9 cellular contexts compared by ENCODE assay signal in genomic region chr17:49498037-49498615, GRCh38.
DNase-seq lines count a peak whose midpoint lies in the region; ATAC-seq and TF ChIP-seq lines count a peak whose summit lies in the region.
"Had no signal": no experiment of that assay in that cellular context is flagged by ENCODE, and none has a peak within 500 bp of the region (broad histone marks: within the 10 kb centered on the region; RNA-seq: fewer than 3 reads in every experiment).

No MANE protein-coding gene starts in this region.

- H3K27ac Mint-ChIP-seq in central memory CD8-positive, alpha-beta T cell (ENCODE audit: low read depth): no peak overlapping the region
- H3K27ac Mint-ChIP-seq in nephron: peak overlapping the region; percentile 26 to 76 (median 40)

- H3K4me1 ChIP-seq in BLaER1 (peaks cover 53% of the 10 kb centered on the region), HEK293 (ENCODE audit: control insufficient read depth, insufficient read depth, low read length) (peaks cover 13% of the 10 kb centered on the region)

- peaks cover 59% of the 10 kb centered on the region for H3K27me3 ChIP-seq in BLaER1

- H3K36me3 Mint-ChIP-seq in central memory CD8-positive, alpha-beta T cell (ENCODE audit: insufficient read depth): peaks cover 4% of the 10 kb centered on the region
- no peaks in the 10 kb centered on the region for H3K36me3 Mint-ChIP-seq in nephron (ENCODE audit: low read depth)

- no peak for DNase-seq in central memory CD8-positive, alpha-beta T cell (ENCODE audit: low spot score in 2 of 2)
- no peak for DNase-seq in epidermal melanocyte (ENCODE audit: insufficient read length, low spot score)
- DNase-seq in activated CD8-positive, alpha-beta memory T cell treated with anti-CD3 and anti-CD28 coated beads, Interleukin-2, amount 50 U/mL, for 48 hours: no peak
- DNase-seq in stimulated activated CD4-positive, alpha-beta T cell treated with anti-CD3 and anti-CD28 coated beads, Interleukin-4, amount 100 ng/mL, for 24 hours: no peak
- DNase-seq: Karpas-422 had no signal

- H3K9me3 ChIP-seq in BLaER1: no peaks in the 10 kb centered on the region
- H3K9me3 ChIP-seq in HEK293 (ENCODE audit: control insufficient read depth, insufficient read depth, low read depth, low read length): no peaks in the 10 kb centered on the region

- H3K4me3 Mint-ChIP-seq in central memory CD8-positive, alpha-beta T cell: peak overlapping the region; percentile 84
- H3K4me3 Mint-ChIP-seq in nephron: peak overlapping the region; percentile 93 to 96 (median 93)

- H3K36me3 ChIP-seq in BLaER1 (no peaks in the 10 kb centered on the region), HEK293 (ENCODE audit: control insufficient read depth in 2 of 2, insufficient read depth in 1 of 2, low read length in 2 of 2) (no peaks in the 10 kb centered on the region)

- CTCF ChIA-PET in HEK293 (lab: Yijun Ruan, JAX): interaction anchor here (0.6 to 4.5 kb wide), 11 partner anchors 10 to 114 kb away, joined by 3 to 59 read pairs (median 4); no protein-coding TSS in a partner anchor

- POLR2A ChIA-PET in HEK293 (lab: Yijun Ruan, JAX): interaction anchor here (0.6 to 4.5 kb wide), 3 partner anchors 9 to 84 kb away, joined by 3 to 32 read pairs (median 4); partner anchors contain the start of gene PHB1

- peaks cover 55% of the 10 kb centered on the region for H4K20me1 ChIP-seq in BLaER1

- peak overlapping the region; percentile 72 for H3K4me3 ChIP-seq in BLaER1
- H3K4me3 ChIP-seq in HEK293 (ENCODE audit: low read depth, low read length): no peak overlapping the region

- TF ChIP-seq CTCF in HEK293 (tag by site-specific recombination; IDR thresholded peaks at IDR 0.05) (no peak), nephron (IDR thresholded peaks at IDR 0.05; ENCODE audit: unreplicated experiment in 3 of 3) (peak in 1 of 3 experiments; percentile 16)

- no peak for ATAC-seq in central memory CD8-positive, alpha-beta T cell (replicated peaks; ENCODE audit: extremely low read depth, poor library complexity, severe bottlenecking)
- no peak for ATAC-seq in HG03108 (IDR thresholded peaks at IDR 0.05; ENCODE audit: unreplicated experiment)

- no peak overlapping the region for H3K27ac ChIP-seq in BLaER1
- no peak overlapping the region for H3K27ac ChIP-seq in HEK293 (ENCODE audit: extremely low read depth, low read depth, low read length)

- peak overlapping the region; percentile 100; the same call in 1 of the 2 replicates for H3K4me2 ChIP-seq in BLaER1

- no peak overlapping the region for H3K9ac ChIP-seq in BLaER1

- peaks cover 41% of the 10 kb centered on the region for H3K4me1 Mint-ChIP-seq in central memory CD8-positive, alpha-beta T cell
- H3K4me1 Mint-ChIP-seq in nephron: peaks cover 51% of the 10 kb centered on the region

- H3K27me3 Mint-ChIP-seq in central memory CD8-positive, alpha-beta T cell: peaks cover 61% of the 10 kb centered on the region
- peaks cover 62% of the 10 kb centered on the region for H3K27me3 Mint-ChIP-seq in nephron (ENCODE audit: low read depth)

- H3K9me3 Mint-ChIP-seq in central memory CD8-positive, alpha-beta T cell: no peaks in the 10 kb centered on the region
- H3K9me3 Mint-ChIP-seq in nephron: no peaks in the 10 kb centered on the region

TF ChIP-seq in HEK293, 187 proteins besides CTCF, POLR2A, EP300 and RAD21:
- TF ChIP-seq ZBTB48 (tag by site-specific recombination; IDR thresholded peaks at IDR 0.05) (peak; percentile 63; the same call in 1 of the 2 replicates), ZNF561 (tag by site-specific recombination; IDR thresholded peaks at IDR 0.05; ENCODE audit: borderline replicate concordance) (0 out of 2 replicates have a peak, but pooled peaks have one; percentile 5), GLIS2 (tag by site-specific recombination; IDR thresholded peaks at IDR 0.05) (0 out of 2 replicates have a peak, but pooled peaks have one; percentile 24), WT1 (tag by site-specific recombination; IDR thresholded peaks at IDR 0.05) (peak; percentile 88), TRIM28 (IDR thresholded peaks at IDR 0.05; ENCODE audit: borderline replicate concordance, low read length) (no peak), ZNF513 (tag by site-specific recombination; IDR thresholded peaks at IDR 0.05) (no peak)
